In the genomic region with DNA sequence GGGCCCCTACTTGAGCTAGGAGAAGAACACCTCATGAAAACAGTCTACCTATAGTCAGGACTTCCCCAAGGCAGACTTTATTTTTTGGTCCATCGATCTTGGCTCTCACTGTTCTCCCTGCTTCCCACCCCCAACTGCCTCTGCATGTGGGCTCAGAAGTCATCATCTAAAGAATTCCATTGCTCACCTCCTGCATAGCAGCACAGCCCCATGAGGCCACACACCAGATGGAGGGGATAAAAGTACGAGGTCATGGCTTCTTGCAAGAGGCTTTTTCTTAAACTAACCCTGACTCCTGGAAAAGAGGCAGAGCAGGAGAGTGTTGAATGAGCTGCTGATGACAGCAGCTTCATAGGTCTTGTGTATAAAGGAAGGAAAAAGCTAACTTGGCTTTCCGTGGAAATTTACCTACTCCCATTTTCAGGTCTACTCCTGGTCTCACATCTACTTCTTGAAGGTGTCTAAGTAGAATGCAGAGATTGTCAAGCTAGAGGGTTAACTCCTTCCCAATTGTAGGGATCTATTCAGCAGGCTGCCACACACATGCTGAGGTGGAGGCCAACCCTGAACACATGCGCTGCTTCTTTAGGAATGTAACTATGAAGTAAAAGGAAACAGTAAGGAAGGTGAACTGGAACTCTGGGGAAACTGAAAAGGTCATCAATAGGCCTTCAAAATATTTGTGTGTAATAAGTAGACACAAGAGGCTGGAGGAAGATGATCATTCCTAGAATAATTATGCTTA, we compare ENCODE assay signal across 19 cellular contexts. TPM values are rescaled to one million over a fixed set of nuclear protein-coding genes. Genes with fewer than 3 reads are reported as not detected.
DNase-seq lines count a peak whose midpoint lies in the region; ATAC-seq, FAIRE-seq and TF ChIP-seq lines count a peak whose summit lies in the region.
"Had no signal": no experiment of that assay in that cellular context is flagged by ENCODE, and none has a peak within 500 bp of the region (broad histone marks: within the 10 kb centered on the region; RNA-seq: fewer than 3 reads in every experiment).

No MANE protein-coding gene starts in this region.

- H3K4me3 ChIP-seq in endodermal cell (ENCODE audit: low read length) (no peak overlapping the region), HepG2 (replicated peaks in 1 of 3; ENCODE audit: insufficient read depth in 1 of 3, low read depth in 2 of 3, low read length in 3 of 3) (no peak overlapping the region), spleen (no peak overlapping the region)
- H3K4me3 ChIP-seq: colonic mucosa, tibial artery had no signal

- H3K27me3 Mint-ChIP-seq in endodermal cell (ENCODE audit: insufficient read depth) (no peaks in the 10 kb centered on the region), nephron (ENCODE audit: low read depth) (no peaks in the 10 kb centered on the region)
- H3K27me3 Mint-ChIP-seq: activated CD4-positive, alpha-beta T cell treated with anti-CD3 and anti-CD28 coated beads, Interleukin-2, amount 10 ng/mL, durations not matched to agents 7 days and 5 days; activated naive CD8-positive, alpha-beta T cell treated with anti-CD3 and anti-CD28 coated beads, Interleukin-2, amount 10 ng/mL, durations not matched to agents 7 days and 5 days; naive thymus-derived CD4-positive, alpha-beta T cell had no signal

- H3K4me2 ChIP-seq in HepG2 (ENCODE audit: low read depth, low read length): no peak overlapping the region

- FAIRE-seq in HepG2 (lab: Jason Lieb, UNC): no peak

- CTCF ChIA-PET in HepG2 (lab: Yijun Ruan, JAX; ENCODE audit: low intra/inter-chr PET ratio, low total read pairs): no interaction called here

- H3K27me3 ChIP-seq in endodermal cell (ENCODE audit: control insufficient read depth, insufficient read depth, low read length, poor library complexity, severe bottlenecking) (no peaks in the 10 kb centered on the region), HepG2 (ENCODE audit: control insufficient read depth in 1 of 2, insufficient read depth in 2 of 2, low read length in 2 of 2) (no peaks in the 10 kb centered on the region), spleen (replicated peaks in 1 of 7) (no peaks in the 10 kb centered on the region)
- H3K27me3 ChIP-seq: colonic mucosa, tibial artery had no signal

- peaks cover 3% of the 10 kb centered on the region for H3K4me1 ChIP-seq in endodermal cell (ENCODE audit: control insufficient read depth, insufficient read depth, low read length)
- H3K4me1 ChIP-seq in HepG2 (ENCODE audit: insufficient read depth, low read length): no peaks in the 10 kb centered on the region
- no peaks in the 10 kb centered on the region for H3K4me1 ChIP-seq in spleen
- H3K4me1 ChIP-seq: Caco-2, colonic mucosa, tibial artery had no signal

- no peak overlapping the region for H3K4me3 Mint-ChIP-seq in endodermal cell
- no peak overlapping the region for H3K4me3 Mint-ChIP-seq in nephron
- H3K4me3 Mint-ChIP-seq: activated CD4-positive, alpha-beta T cell treated with anti-CD3 and anti-CD28 coated beads, Interleukin-2, amount 10 ng/mL, durations not matched to agents 7 days and 5 days; activated naive CD8-positive, alpha-beta T cell treated with anti-CD3 and anti-CD28 coated beads, Interleukin-2, amount 10 ng/mL, durations not matched to agents 7 days and 5 days; naive thymus-derived CD4-positive, alpha-beta T cell had no signal

- ATAC-seq in HepG2: no peak
- no peak for ATAC-seq in HG02884 (IDR thresholded peaks at IDR 0.05; ENCODE audit: unreplicated experiment)
- no peak for ATAC-seq in Right ventricle myocardium inferior
- ATAC-seq: naive thymus-derived CD4-positive, alpha-beta T cell; right cardiac atrium had no signal

- H4K20me1 ChIP-seq in HepG2 (ENCODE audit: insufficient read depth, low read length): no peaks in the 10 kb centered on the region

- no peak for TF ChIP-seq RAD21 in HepG2 (CRISPR knock-in tag; IDR thresholded peaks at IDR 0.05)

- H3K9me3 Mint-ChIP-seq in endodermal cell (no peaks in the 10 kb centered on the region), nephron (no peaks in the 10 kb centered on the region)
- H3K9me3 Mint-ChIP-seq: activated CD4-positive, alpha-beta T cell treated with anti-CD3 and anti-CD28 coated beads, Interleukin-2, amount 10 ng/mL, durations not matched to agents 7 days and 5 days; activated naive CD8-positive, alpha-beta T cell treated with anti-CD3 and anti-CD28 coated beads, Interleukin-2, amount 10 ng/mL, durations not matched to agents 7 days and 5 days; naive thymus-derived CD4-positive, alpha-beta T cell had no signal

- POLR2A ChIA-PET in HepG2 (lab: Yijun Ruan, JAX): interaction anchor here (0.7 kb wide), 1 partner anchor 10 kb away, joined by 3 read pairs; no protein-coding TSS in a partner anchor

- intact Hi-C loops in HepG2 (cut with micrococcal nuclease; ENCODE audit: unreplicated experiment): no loop called here
- intact Hi-C loops in spleen (cut with DNase I; ENCODE audit: low total_unique reads): no loop called here
- intact Hi-C loops in Right ventricle myocardium inferior (cut with DNase I): no loop called here

- H3K79me2 ChIP-seq in HepG2 (ENCODE audit: insufficient read depth, low read length): no peaks in the 10 kb centered on the region

- no peak overlapping the region for H2AFZ ChIP-seq in HepG2 (ENCODE audit: low read length)

- peaks cover 3% of the 10 kb centered on the region for H3K36me3 Mint-ChIP-seq in endodermal cell (ENCODE audit: low read depth)
- H3K36me3 Mint-ChIP-seq in nephron (ENCODE audit: low read depth): peaks cover 42% of the 10 kb centered on the region
- H3K36me3 Mint-ChIP-seq: activated naive CD8-positive, alpha-beta T cell treated with anti-CD3 and anti-CD28 coated beads, Interleukin-2, amount 10 ng/mL, durations not matched to agents 7 days and 5 days had no signal

- TF ChIP-seq POLR2A in HepG2 (IDR thresholded peaks at IDR 0.05; ENCODE audit: insufficient read depth in 1 of 2, low read depth in 2 of 2, low read length in 2 of 2) (no peak), spleen (IDR thresholded peaks at IDR 0.05) (no peak)

- in situ Hi-C loops in G401 (cut with HindIII; ENCODE audit: low sequenced_read_pairs) (no loop called here), HepG2 (cut with HindIII; ENCODE audit: extremely low pct_ligation_motif_present, low pct_unique_long_range_greater_than_20kb) (no loop called here)

- no peak overlapping the region for H3K27ac ChIP-seq in endodermal cell (ENCODE audit: low read depth, low read length)
- H3K27ac ChIP-seq in HepG2 (ENCODE audit: extremely low read length, insufficient read depth, low read length): no peak overlapping the region
- no peak overlapping the region for H3K27ac ChIP-seq in spleen
- H3K27ac ChIP-seq: colonic mucosa, tibial artery had no signal

- H3K27ac Mint-ChIP-seq in endodermal cell: no peak overlapping the region
- H3K27ac Mint-ChIP-seq in nephron: peak overlapping the region; percentile 6 to 55 (median 46)
- H3K27ac Mint-ChIP-seq: activated CD4-positive, alpha-beta T cell treated with anti-CD3 and anti-CD28 coated beads, Interleukin-2, amount 10 ng/mL, durations not matched to agents 7 days and 5 days; activated naive CD8-positive, alpha-beta T cell treated with anti-CD3 and anti-CD28 coated beads, Interleukin-2, amount 10 ng/mL, durations not matched to agents 7 days and 5 days; naive thymus-derived CD4-positive, alpha-beta T cell had no signal

- H3K9me3 ChIP-seq in endodermal cell (ENCODE audit: control insufficient read depth, low read length): no peaks in the 10 kb centered on the region
- no peaks in the 10 kb centered on the region for H3K9me3 ChIP-seq in HepG2 (ENCODE audit: low read length)
- no peaks in the 10 kb centered on the region for H3K9me3 ChIP-seq in spleen
- H3K9me3 ChIP-seq: Caco-2, colonic mucosa, tibial artery had no signal

- H3K4me1 Mint-ChIP-seq in endodermal cell (peaks cover 46% of the 10 kb centered on the region), nephron (peaks cover 45% of the 10 kb centered on the region)
- H3K4me1 Mint-ChIP-seq: activated CD4-positive, alpha-beta T cell treated with anti-CD3 and anti-CD28 coated beads, Interleukin-2, amount 10 ng/mL, durations not matched to agents 7 days and 5 days; activated naive CD8-positive, alpha-beta T cell treated with anti-CD3 and anti-CD28 coated beads, Interleukin-2, amount 10 ng/mL, durations not matched to agents 7 days and 5 days had no signal

- BruUV-seq in HepG2 (replicated peaks; lab: Mats Ljungman, UMichigan): no TSS peak

- no peak for TF ChIP-seq EP300 in HepG2 (IDR thresholded peaks at IDR 0.05; ENCODE audit: low read depth in 2 of 2, low read length in 2 of 2)
- TF ChIP-seq EP300 in HepG2 (CRISPR knock-in tag; IDR thresholded peaks at IDR 0.05; ENCODE audit: borderline replicate concordance): no peak

- DNase-seq in G401 (ENCODE audit: low spot score) (peak; percentile 46), NCI-H82 (lab: John Stamatoyannopoulos, UW) (peak; percentile 57), endodermal cell (peak; percentile 68), HepG2 (ENCODE audit: low spot score) (no peak), spleen (no peak), Right ventricle myocardium inferior (ENCODE audit: missing footprints) (no peak)
- DNase-seq: activated CD4-positive, alpha-beta T cell treated with anti-CD3 and anti-CD28 coated beads, Interleukin-2, amount 10 ng/mL, durations not matched to agents 7 days and 5 days; activated naive CD8-positive, alpha-beta T cell treated with anti-CD3 and anti-CD28 coated beads, Interleukin-2, amount 10 ng/mL, durations not matched to agents 7 days and 5 days; activated T-cell treated with anti-CD3 and anti-CD28 coated beads for 4 hours; Caco-2; colonic mucosa; erythroblast; naive thymus-derived CD4-positive, alpha-beta T cell; right cardiac atrium; SHP77 treated with DMSO at 0.1 percent for 48 hours; stimulated activated CD4-positive, alpha-beta T cell treated with anti-CD3 and anti-CD28 coated beads, Interleukin-4, amount 100 ng/mL, for 1 hour; tibial artery had no signal

- WGBS in endodermal cell (ENCODE audit: insufficient coverage in 1 of 2, insufficient read length in 1 of 2), 2 experiments: 77 to 81% methylated on average over 3 to 4 of the region's 4 CpGs
- 91% methylated on average over 4 of the region's 4 CpGs for WGBS in HepG2 (ENCODE audit: low lambda C conversion rate)
- 80 to 86% (median 85%) methylated on average over 4 of the region's 4 CpGs for WGBS in spleen, 5 donors

- H3K36me3 ChIP-seq in endodermal cell (ENCODE audit: control insufficient read depth, insufficient read depth, low read length) (peaks cover 9% of the 10 kb centered on the region), HepG2 (replicated peaks in 1 of 2; ENCODE audit: control insufficient read depth in 1 of 2, insufficient read depth in 2 of 2, low read length in 2 of 2) (peaks cover 2 to 8% of the 10 kb centered on the region in 2 experiments; a peak in 3 of 5 replicates), spleen (peaks cover 0 to 55% (median 13%) of the 10 kb centered on the region in 6 donors)
- H3K36me3 ChIP-seq: colonic mucosa had no signal

- H3K9ac ChIP-seq in endodermal cell (ENCODE audit: extremely low read depth, low read length, poor library complexity, severe bottlenecking) (no peak overlapping the region), HepG2 (ENCODE audit: insufficient read depth, low read depth, low read length) (no peak overlapping the region)

- TF ChIP-seq CTCF in endodermal cell (conservative IDR thresholded peaks at IDR 0.05) (no peak), nephron (IDR thresholded peaks at IDR 0.05; ENCODE audit: unreplicated experiment in 3 of 3) (no peak), HepG2 (CRISPR knock-in tag; IDR thresholded peaks at IDR 0.05) (no peak), spleen (IDR thresholded peaks at IDR 0.05 in 8 of 11, conservative IDR thresholded peaks at IDR 0.05 in 3 of 11) (no peak)

RNA-seq across cellular contexts. Expression of gene WNT2B, which starts 18.7 kb away (rescaled TPM):
- 14.6 and 17.3 TPM in 2 replicates for total RNA-seq in G401 (2014; rRNA removed; shearing (Covaris generic))
- under 1 TPM; 0.51 to 0.57 TPM for total RNA-seq in endodermal cell
- polyA plus RNA-seq in endodermal cell (2013, experiment 1 of 2): 1.5 TPM
- polyA plus RNA-seq in endodermal cell (2013, experiment 2 of 2): 1.8 TPM
- total RNA-seq in HepG2 (2016; rRNA removed; fragmentation: Illumina TruSeq; extraction: Trizol): 0.04 and 0.11 TPM in 2 replicates
- not detected in 2 replicates for total RNA-seq in HepG2 (2016; cell fraction: cytosol; rRNA removed; fragmentation: Illumina TruSeq; extraction: Trizol; ENCODE audit: low read depth)
- total RNA-seq in HepG2 (2016; cell fraction: insoluble cytoplasmic fraction; rRNA removed; fragmentation: Illumina TruSeq; extraction: Trizol): 0.13 and 0.17 TPM in 2 replicates
- 0.06 and 0.07 TPM in 2 replicates for total RNA-seq in HepG2 (2016; cell fraction: membrane; rRNA removed; fragmentation: Illumina TruSeq; extraction: Trizol)
- 0.41 and 0.68 TPM in 2 replicates for total RNA-seq in HepG2 (2016; cell fraction: nucleus; rRNA removed; fragmentation: Illumina TruSeq; extraction: Trizol)
- 0.32 and 0.69 TPM in 2 replicates for polyA plus RNA-seq in HepG2 (2011; rRNA removed)
- polyA plus RNA-seq in HepG2 (2011; cell fraction: cytosol; rRNA removed): 0.07 and 0.13 TPM in 2 replicates
- 2.2 and 2.5 TPM in 2 replicates for polyA plus RNA-seq in HepG2 (2011; cell fraction: nucleus; rRNA removed)
- polyA plus RNA-seq in HepG2 (2012): 0.70 and 0.88 TPM in 2 replicates
- polyA plus RNA-seq in HepG2 (2016; cell fraction: cytosol; fragmentation: Illumina TruSeq; extraction: Trizol; ENCODE audit: low read depth): not detected in 2 replicates
- 0.02 and 0.05 TPM in 2 replicates for polyA plus RNA-seq in HepG2 (2016; cell fraction: insoluble cytoplasmic fraction; fragmentation: Illumina TruSeq; extraction: Trizol; ENCODE audit: low read depth)
- polyA plus RNA-seq in HepG2 (2016; cell fraction: membrane; fragmentation: Illumina TruSeq; extraction: Trizol; ENCODE audit: low read depth): 0.03 TPM in 1 of 2 replicates, not detected in the other
- 0.36 and 0.89 TPM in 2 replicates for polyA plus RNA-seq in HepG2 (2016; cell fraction: nucleus; fragmentation: Illumina TruSeq; extraction: Trizol; ENCODE audit: insufficient read depth, low read depth)
- 0.74 and 0.84 TPM in 2 replicates for polyA minus RNA-seq in HepG2 (2011; rRNA and poly(A)+ RNA removed; ENCODE audit: low replicate concordance)
- 0.09 and 0.20 TPM in 2 replicates for polyA minus RNA-seq in HepG2 (2011; cell fraction: cytosol; rRNA and poly(A)+ RNA removed)
- 2.8 and 4.0 TPM in 2 replicates for polyA minus RNA-seq in HepG2 (2011; cell fraction: nucleus; rRNA and poly(A)+ RNA removed)
- 1 to 10 TPM in 6 of 7 donors, under 1 TPM in 1; 0.97 to 5.8 (median 1.9) TPM for total RNA-seq in spleen
- under 1 TPM; 0.36 to 0.52 (median 0.48) TPM for polyA plus RNA-seq in spleen
- 1.5 TPM for total RNA-seq in Right ventricle myocardium inferior
- total RNA-seq: activated CD4-positive, alpha-beta T cell treated with anti-CD3 and anti-CD28 coated beads, Interleukin-2, amount 10 ng/mL, durations not matched to agents 7 days and 5 days had no signal

Comparison
In these comparisons a context has a peak if more than half of its experiments do, and no peak if none do; other contexts are left out.
1. DNase-seq: peak in G401 (single experiment), NCI-H82 (single experiment) and endodermal cell (single experiment); none in HepG2 (single experiment), spleen (single experiment) and Right ventricle myocardium inferior (single experiment).